Comparison of ENCODE assay signal across 24 cellular contexts in the genomic region with DNA sequence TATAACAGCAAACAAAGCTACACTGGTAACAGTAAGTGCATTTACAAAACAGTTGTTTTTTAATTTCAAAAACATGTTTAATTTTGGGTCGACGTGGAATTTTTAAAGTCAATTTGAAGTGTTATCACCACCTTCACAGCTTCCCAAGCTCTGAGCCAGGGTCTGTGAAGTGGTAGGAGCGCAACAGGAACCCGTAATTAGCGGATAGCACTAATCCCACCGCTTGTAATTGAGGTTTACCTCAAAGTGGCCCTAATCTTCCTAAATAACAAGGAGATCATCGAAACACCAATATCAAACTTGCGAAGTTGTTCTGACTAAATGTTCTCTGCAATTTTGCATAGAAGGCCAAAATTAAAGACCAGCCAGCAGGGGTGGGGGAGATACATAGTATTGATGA. TPM values are rescaled to one million over a fixed set of nuclear protein-coding genes. Genes with fewer than 3 reads are reported as not detected.
DNase-seq lines count a peak whose midpoint lies in the region; ATAC-seq, FAIRE-seq and TF ChIP-seq lines count a peak whose summit lies in the region.
"Had no signal": no experiment of that assay in that cellular context is flagged by ENCODE, and none has a peak within 500 bp of the region (broad histone marks: within the 10 kb centered on the region; RNA-seq: fewer than 3 reads in every experiment).

No MANE protein-coding gene starts in this region.

- no peak for TF ChIP-seq POLR2A in A549 (IDR thresholded peaks at IDR 0.05; ENCODE audit: low read length)

- H3F3A ChIP-seq in GM23248 (ENCODE audit: insufficient read depth) = no peaks in the 10 kb centered on the region

- H3K27me3 Mint-ChIP-seq in endothelial cell (ENCODE audit: unreplicated experiment) = peaks cover 3% of the 10 kb centered on the region
- H3K27me3 Mint-ChIP-seq: IgD-negative memory B cell had no signal

- peaks cover 37% of the 10 kb centered on the region for H3K36me3 Mint-ChIP-seq in endothelial cell (ENCODE audit: low read depth, unreplicated experiment)

- no peak overlapping the region for H2BK12ac ChIP-seq in mesenchymal stem cell (ENCODE audit: low read length in 2 of 2)

- H2AFZ ChIP-seq in mesenchymal stem cell (ENCODE audit: low read depth, low read length) (no peak overlapping the region), GM23248 (no peak overlapping the region)

- FAIRE-seq in A549 (lab: Jason Lieb, UNC) = peak; percentile 54
- FAIRE-seq: GM18507 had no signal

- DNase-seq in NCI-H2107 (lab: John Stamatoyannopoulos, UW) = peak; percentile 5
- DNase-seq in NCI-H2107 treated with DMSO at 0.1 percent for 48 hours (lab: John Stamatoyannopoulos, UW; ENCODE audit: unreplicated experiment) = no peak
- no peak for DNase-seq in A549 (ENCODE audit: low read depth in 1 of 2, low spot score in 1 of 2)
- DNase-seq in NCI-H69 (lab: John Stamatoyannopoulos, UW) = peak; percentile 51
- DNase-seq in endothelial cell (ENCODE audit: low spot score) = no peak
- DNase-seq in mesenchymal stem cell = no peak
- no peak for DNase-seq in GM23248
- no peak for DNase-seq in activated naive CD4-positive, alpha-beta T cell (lab: John Stamatoyannopoulos, UW)
- DNase-seq: AML-193; C1 segment of cervical spinal cord; CD8-positive, alpha-beta T cell; Karpas-422; MV-4-11; NCI-H1694 treated with DMSO at 0.1 percent for 48 hours; NCI-H2171; NCI-H345; NCI-H526; NK-92 treated with Interleukin-12 subunit alpha and Interleukin-12 subunit beta, amount 100 ng/mL, for 24 hours; SIG-M5 had no signal

- no peak overlapping the region for H3K14ac ChIP-seq in mesenchymal stem cell (ENCODE audit: low read length in 2 of 2)

- no peaks in the 10 kb centered on the region for H3K9me3 Mint-ChIP-seq in endothelial cell (ENCODE audit: unreplicated experiment)
- H3K9me3 Mint-ChIP-seq: CD8-positive, alpha-beta T cell; IgD-negative memory B cell had no signal

- H3K9ac ChIP-seq in mesenchymal stem cell (ENCODE audit: low read length) = no peak overlapping the region
- no peak overlapping the region for H3K9ac ChIP-seq in GM23248

- no peak overlapping the region for H3K4ac ChIP-seq in mesenchymal stem cell (ENCODE audit: low read depth in 1 of 2, low read length in 2 of 2)

- H3K27ac Mint-ChIP-seq in endothelial cell (ENCODE audit: unreplicated experiment) = peak overlapping the region; percentile 25

- H3K4me1 ChIP-seq in A549 (peaks cover 13% of the 10 kb centered on the region), mesenchymal stem cell (ENCODE audit: control insufficient read depth, insufficient read depth, low read depth, low read length) (peaks cover 14% of the 10 kb centered on the region), GM23248 (ENCODE audit: insufficient read depth) (no peaks in the 10 kb centered on the region)

- no peak overlapping the region for H2BK15ac ChIP-seq in mesenchymal stem cell (ENCODE audit: low read depth, poor library complexity, severe bottlenecking)

- no peak overlapping the region for H3K27ac ChIP-seq in A549
- H3K27ac ChIP-seq in mesenchymal stem cell (ENCODE audit: low read length, poor library complexity, severe bottlenecking) = no peak overlapping the region
- no peak overlapping the region for H3K27ac ChIP-seq in GM23248
- H3K27ac ChIP-seq: 22Rv1 had no signal

- TF ChIP-seq RAD21 in A549 (conservative IDR thresholded peaks at IDR 0.05 in 1 of 2, IDR thresholded peaks at IDR 0.05 in 1 of 2) = no peak

- 88% methylated on average over 8 of the region's 8 CpGs for WGBS in A549 (ENCODE audit: missing lambda C conversion rate)
- WGBS in mesenchymal stem cell = 93% methylated on average over 8 of the region's 8 CpGs
- WGBS in GM23248 (ENCODE audit: low coverage in 1 of 2, low lambda C conversion rate in 2 of 2, missing lambda C conversion rate in 2 of 2), 2 experiments = 84 to 86% methylated on average over 8 of the region's 8 CpGs

- H2AK5ac ChIP-seq in mesenchymal stem cell (ENCODE audit: low read length, severe bottlenecking) = no peak overlapping the region

- POLR2A ChIA-PET in A549 (lab: Yijun Ruan, JAX) = interaction anchor here (0.9 kb wide), 1 partner anchor 12 kb away, joined by 3 read pairs; no protein-coding TSS in a partner anchor

- H3K4me3 ChIP-seq in A549 = no peak overlapping the region
- H3K4me3 ChIP-seq in mesenchymal stem cell (ENCODE audit: insufficient read depth in 1 of 2, low read depth in 1 of 2, low read length in 2 of 2) = no peak overlapping the region
- no peak overlapping the region for H3K4me3 ChIP-seq in GM23248

- no peaks in the 10 kb centered on the region for H3K9me3 ChIP-seq in A549
- no peaks in the 10 kb centered on the region for H3K9me3 ChIP-seq in mesenchymal stem cell (ENCODE audit: control insufficient read depth, low read length)
- no peaks in the 10 kb centered on the region for H3K9me3 ChIP-seq in GM23248 (ENCODE audit: low read depth)

- no peak overlapping the region for H3K18ac ChIP-seq in mesenchymal stem cell (ENCODE audit: low read depth in 1 of 2, low read length in 2 of 2)

- H4K8ac ChIP-seq in mesenchymal stem cell (ENCODE audit: low read length) = no peak overlapping the region

- no peak overlapping the region for H2BK120ac ChIP-seq in mesenchymal stem cell (ENCODE audit: low read depth, low read length)

- in situ Hi-C loops in GM23248 (cut with MboI) = no loop called here

- H3K9me2 ChIP-seq in GM23248 (ENCODE audit: insufficient read depth) = no peaks in the 10 kb centered on the region

- no peaks in the 10 kb centered on the region for H3K79me2 ChIP-seq in GM23248 (ENCODE audit: insufficient read depth)

- no peak overlapping the region for H3K23ac ChIP-seq in mesenchymal stem cell (ENCODE audit: low read length in 2 of 2)

- no peaks in the 10 kb centered on the region for H4K20me1 ChIP-seq in GM23248 (ENCODE audit: insufficient read depth)

- TF ChIP-seq EP300 in A549 (IDR thresholded peaks at IDR 0.05) = no peak

- ATAC-seq in A549 = no peak
- ATAC-seq: CD8-positive, alpha-beta T cell; Panc1; SK-N-SH treated with all-trans-retinoic acid at 6 μM for 48 hours had no signal

- H2BK5ac ChIP-seq in mesenchymal stem cell (ENCODE audit: low read depth, low read length, poor library complexity, severe bottlenecking) = no peak overlapping the region

- H3K36me3 ChIP-seq in mesenchymal stem cell (ENCODE audit: control insufficient read depth in 1 of 2, insufficient read depth in 2 of 2, low read depth in 1 of 2, low read length in 2 of 2) = peaks cover 18 to 59% of the 10 kb centered on the region in 2 experiments
- H3K36me3 ChIP-seq in GM23248 (ENCODE audit: low read depth) = peaks cover 19% of the 10 kb centered on the region

- H3K79me1 ChIP-seq in mesenchymal stem cell (replicated peaks; ENCODE audit: low read length, poor library complexity, severe bottlenecking) = peaks cover 28% of the 10 kb centered on the region

- CTCF ChIA-PET in A549 (lab: Yijun Ruan, JAX) = interaction anchor here (1.6 kb wide), 1 partner anchor 12 kb away, joined by 3 read pairs; no protein-coding TSS in a partner anchor

- H3K27me3 ChIP-seq in mesenchymal stem cell (ENCODE audit: control insufficient read depth in 1 of 2, insufficient read depth in 1 of 2, low read length in 2 of 2) = no peaks in the 10 kb centered on the region
- H3K27me3 ChIP-seq in GM23248 (replicated peaks; ENCODE audit: insufficient read depth) = no peaks in the 10 kb centered on the region

- H4K91ac ChIP-seq in mesenchymal stem cell (ENCODE audit: low read length) = no peak overlapping the region

- TF ChIP-seq CTCF in A549 (IDR thresholded peaks at IDR 0.05) (no peak), endothelial cell (IDR thresholded peaks at IDR 0.05; ENCODE audit: unreplicated experiment) (no peak)

- no peak overlapping the region for H3K4me3 Mint-ChIP-seq in endothelial cell (ENCODE audit: unreplicated experiment)
- H3K4me3 Mint-ChIP-seq: CD8-positive, alpha-beta T cell had no signal

- no peaks in the 10 kb centered on the region for H3K4me1 Mint-ChIP-seq in endothelial cell (ENCODE audit: unreplicated experiment)

- H3K4me2 ChIP-seq in A549 = no peak overlapping the region
- no peak overlapping the region for H3K4me2 ChIP-seq in mesenchymal stem cell (ENCODE audit: low read length, poor library complexity, severe bottlenecking)
- H3K4me2 ChIP-seq in GM23248 (ENCODE audit: unreplicated experiment) = no peak overlapping the region

TF ChIP-seq in A549, 52 proteins besides CTCF, POLR2A, EP300 and RAD21:
- TF ChIP-seq HOXA7 (CRISPR knock-in tag; IDR thresholded peaks at IDR 0.05) (no peak), ZSCAN20 (CRISPR knock-in tag; IDR thresholded peaks at IDR 0.05) (no peak), KDM5A (IDR thresholded peaks at IDR 0.05) (no peak), ESRRA (IDR thresholded peaks at IDR 0.05; ENCODE audit: borderline replicate concordance, low read length) (no peak), HDAC2 (IDR thresholded peaks at IDR 0.05) (no peak), EHMT2 (IDR thresholded peaks at IDR 0.05; ENCODE audit: low read depth) (no peak), MAFK (IDR thresholded peaks at IDR 0.05; ENCODE audit: partially characterized antibody) (no peak)

RNA-seq across cellular contexts. Expression of a gene that starts 18.8 kb away (rescaled TPM):
- polyA plus RNA-seq in A549 (2011; rRNA removed) = 54.6 and 68.7 TPM in 2 replicates
- 20.9 and 26.8 TPM in 2 replicates for polyA plus RNA-seq in A549 (2012; cell fraction: cytosol; rRNA removed)
- 26.0 and 49.8 TPM in 2 replicates for polyA plus RNA-seq in A549 (2012; cell fraction: nucleus; rRNA removed)
- 39.2 to 40.8 TPM (median 39.8 TPM) in 3 replicates for polyA plus RNA-seq in A549 (2017; fragmentation: RNase III; extraction: RNeasy Plus Mini Kit Qiagen cat#74134 plus additional on column Dnase treatment)
- 50.6 and 60.7 TPM in 2 replicates for polyA minus RNA-seq in A549 (2011; rRNA and poly(A)+ RNA removed)
- 178 TPM for total RNA-seq in endothelial cell (ENCODE audit: unreplicated experiment)
- 30.8 TPM for polyA plus RNA-seq in mesenchymal stem cell (2013, experiment 1 of 2)
- 30.9 TPM for polyA plus RNA-seq in mesenchymal stem cell (2013, experiment 2 of 2)
- 12.3 and 13.5 TPM in 2 replicates for total RNA-seq in GM23248 (2014; rRNA removed; shearing (Covaris generic))
- 16.8 and 19.0 TPM in 2 replicates for polyA plus RNA-seq in GM23248 (2016; fragmentation: Nextera tagmentation; extraction: Ambion mirVana)

Comparison
In these comparisons a context has a peak if more than half of its experiments do, and no peak if none do; other contexts are left out.
1. DNase-seq: peak in NCI-H2107 (single experiment) and NCI-H69 (single experiment); none in NCI-H2107 treated with DMSO at 0.1 percent for 48 hours (single experiment), A549 (0 of 2), endothelial cell (single experiment), mesenchymal stem cell (single experiment), GM23248 (single experiment) and activated naive CD4-positive, alpha-beta T cell (0 of 4).
2. RNA of a gene that starts 18.8 kb away (total RNA-seq): 178 TPM in endothelial cell (single experiment); 12.3 to 13.5 TPM in GM23248; every median in the first group is over 10 times any median in the second.